9 cellular contexts compared by ENCODE assay signal in the genomic region with DNA sequence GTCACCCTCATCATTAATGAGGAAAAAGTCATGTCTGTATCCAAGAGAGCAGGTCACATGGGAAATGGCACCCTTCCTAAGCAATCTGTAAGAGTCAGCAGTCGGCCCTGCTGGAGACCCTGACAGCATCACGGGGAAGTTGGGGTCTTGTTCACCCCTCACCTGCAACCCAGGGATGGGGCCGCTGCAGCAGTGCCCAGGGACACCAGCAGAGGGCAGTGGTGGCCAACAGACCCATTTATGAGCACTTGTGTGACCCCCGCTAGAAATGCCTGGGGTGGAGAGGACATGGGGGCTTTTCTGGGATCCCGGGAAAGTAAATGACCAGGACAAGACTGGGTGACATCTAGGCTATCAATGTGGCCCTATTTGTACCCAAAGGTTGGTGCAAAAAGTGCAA. TPM values are rescaled to one million over a fixed set of nuclear protein-coding genes. Genes with fewer than 3 reads are reported as not detected.
DNase-seq lines count a peak whose midpoint lies in the region; ATAC-seq and TF ChIP-seq lines count a peak whose summit lies in the region.
"Had no signal": no experiment of that assay in that cellular context is flagged by ENCODE, and none has a peak within 500 bp of the region (broad histone marks: within the 10 kb centered on the region; RNA-seq: fewer than 3 reads in every experiment).

No MANE protein-coding gene starts in this region.

- peaks cover 36% of the 10 kb centered on the region for H3K27me3 Mint-ChIP-seq in osteocyte (ENCODE audit: unreplicated experiment)

- no peaks in the 10 kb centered on the region for H3K4me1 Mint-ChIP-seq in osteocyte (ENCODE audit: unreplicated experiment)

- no peak overlapping the region for H3K27ac Mint-ChIP-seq in osteocyte (ENCODE audit: unreplicated experiment)

- no peaks in the 10 kb centered on the region for H4K20me1 ChIP-seq in OCI-LY1 (ENCODE audit: insufficient read depth, low read length)

- H3K27me3 ChIP-seq in OCI-LY1 (ENCODE audit: insufficient read depth, low read length), result no peaks in the 10 kb centered on the region; the same call in 1 of the 2 replicates
- H3K27me3 ChIP-seq: suprapubic skin had no signal

- no peaks in the 10 kb centered on the region for H3F3A ChIP-seq in OCI-LY1 (ENCODE audit: insufficient read depth, low read length)

- TF ChIP-seq CTCF in OCI-LY1 (IDR thresholded peaks at IDR 0.05; ENCODE audit: low read length), result peak; percentile 79
- TF ChIP-seq CTCF in astrocyte of the spinal cord (IDR thresholded peaks at IDR 0.05; ENCODE audit: low read depth, low read length), result peak; percentile 67
- TF ChIP-seq CTCF in osteocyte (IDR thresholded peaks at IDR 0.05), result peak; percentile 52
- TF ChIP-seq CTCF in coronary artery (IDR thresholded peaks at IDR 0.05), result no peak

- H3K9me3 Mint-ChIP-seq in osteocyte (ENCODE audit: unreplicated experiment), result no peaks in the 10 kb centered on the region

- ATAC-seq in HG03342 (IDR thresholded peaks at IDR 0.05; ENCODE audit: unreplicated experiment) (no peak), GM19452 (IDR thresholded peaks at IDR 0.05; ENCODE audit: unreplicated experiment) (no peak)

- no peak overlapping the region for H3K4me3 Mint-ChIP-seq in osteocyte (ENCODE audit: unreplicated experiment)

- H3K4me3 ChIP-seq in OCI-LY1 (ENCODE audit: low read depth, low read length, poor library complexity, severe bottlenecking) (no peak overlapping the region), astrocyte of the spinal cord (ENCODE audit: low read depth, low read length) (no peak overlapping the region), coronary artery (no peak overlapping the region)
- H3K4me3 ChIP-seq: suprapubic skin had no signal

- H2AFZ ChIP-seq in OCI-LY1 (ENCODE audit: low read length), result no peak overlapping the region

- no peaks in the 10 kb centered on the region for H3K9me2 ChIP-seq in OCI-LY1 (ENCODE audit: low read depth, low read length)

- H3K36me3 ChIP-seq in OCI-LY1 (ENCODE audit: insufficient read depth, low read length), result no peaks in the 10 kb centered on the region
- H3K36me3 ChIP-seq: suprapubic skin had no signal

- no peaks in the 10 kb centered on the region for H3K9me3 ChIP-seq in OCI-LY1 (ENCODE audit: low read length)
- H3K9me3 ChIP-seq: suprapubic skin had no signal

- peak; percentile 54 for DNase-seq in D341Med (ENCODE audit: low spot score)
- no peak for DNase-seq in astrocyte of the spinal cord (ENCODE audit: low read depth, low spot score)
- DNase-seq in osteocyte (ENCODE audit: extremely low spot score, unreplicated experiment), result no peak
- DNase-seq in occipital lobe (lab: John Stamatoyannopoulos, UW), result no peak
- DNase-seq in coronary artery (ENCODE audit: low spot score), result no peak

- H3K27ac ChIP-seq in OCI-LY1 (ENCODE audit: low read depth, low read length, poor library complexity, severe bottlenecking) (no peak overlapping the region), coronary artery (no peak overlapping the region)
- H3K27ac ChIP-seq: suprapubic skin had no signal

- no peak overlapping the region for H3K4me2 ChIP-seq in OCI-LY1 (ENCODE audit: low read length)

- in situ Hi-C loops in astrocyte of the spinal cord (cut with HindIII; ENCODE audit: low sequenced_read_pairs), result no loop called here

- H3K4me1 ChIP-seq in OCI-LY1 (ENCODE audit: insufficient read depth, low read length, severe bottlenecking), result no peaks in the 10 kb centered on the region
- H3K4me1 ChIP-seq: suprapubic skin had no signal

- H3K79me2 ChIP-seq in OCI-LY1 (ENCODE audit: insufficient read depth, low read length), result no peaks in the 10 kb centered on the region

- H3K9ac ChIP-seq in OCI-LY1 (ENCODE audit: low read length), result no peak overlapping the region

- no peaks in the 10 kb centered on the region for H3K36me3 Mint-ChIP-seq in osteocyte (ENCODE audit: unreplicated experiment)

RNA-seq across cellular contexts. Expression of gene ANKRD60, which starts 35.9 kb away (rescaled TPM):
- not detected in 2 replicates for total RNA-seq in osteocyte
- total RNA-seq in occipital lobe, result not detected
- total RNA-seq: suprapubic skin had no signal
